17 cellular contexts compared by ENCODE assay signal in the genomic region with DNA sequence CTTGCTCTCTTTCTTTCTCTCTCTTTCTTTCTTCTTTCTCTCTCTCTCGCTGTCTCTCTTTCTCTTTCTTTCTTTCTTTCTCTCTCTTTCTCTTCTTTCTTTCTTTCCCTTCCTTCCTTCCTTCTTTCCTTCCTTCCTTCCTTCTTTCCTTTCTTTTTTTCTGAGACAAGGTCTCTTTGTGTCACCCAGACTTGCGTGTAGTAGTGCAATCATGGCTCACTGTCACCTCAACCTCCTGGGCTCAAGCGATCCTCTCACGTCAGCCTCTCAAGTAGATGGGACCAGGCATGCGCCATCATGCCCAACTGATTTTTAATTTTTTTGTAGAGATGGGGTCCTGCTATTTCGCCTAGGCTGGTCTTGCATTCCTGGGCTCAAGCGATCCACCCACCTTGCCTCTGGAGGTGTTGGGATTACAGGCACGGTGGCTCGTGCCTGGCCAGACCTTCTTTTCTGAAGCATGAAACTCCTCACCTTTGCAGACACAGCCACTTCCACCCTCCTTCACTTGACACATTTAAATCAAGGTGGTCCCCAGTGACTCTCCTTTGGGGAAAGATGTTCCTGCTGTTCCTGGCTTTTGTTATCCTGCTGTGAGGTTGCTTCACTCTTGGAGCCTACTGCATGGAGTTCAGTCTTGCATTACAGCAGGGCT. TPM values are rescaled to one million over a fixed set of nuclear protein-coding genes. Genes with fewer than 3 reads are reported as not detected.
"Had no signal": no experiment of that assay in that cellular context is flagged by ENCODE, and none has a peak within 500 bp of the region (broad histone marks: within the 10 kb centered on the region; RNA-seq: fewer than 3 reads in every experiment).

No MANE protein-coding gene starts in this region.

- H3K27ac ChIP-seq: brain microvascular endothelial cell, gastrocnemius medialis, heart right ventricle, SK-N-MC, testis, upper lobe of right lung had no signal

- ATAC-seq: gastrocnemius medialis, heart right ventricle, right cardiac atrium, T-cell, upper lobe of right lung had no signal

- H3K4me3 ChIP-seq: gastrocnemius medialis, heart right ventricle, SK-N-MC, testis, upper lobe of right lung had no signal

- H3K36me3 ChIP-seq: brain microvascular endothelial cell, gastrocnemius medialis, heart right ventricle, upper lobe of right lung had no signal

- H3K4me1 ChIP-seq: gastrocnemius medialis, heart right ventricle, testis, upper lobe of right lung had no signal

- H3K27me3 ChIP-seq: brain microvascular endothelial cell, testis had no signal

- H3K9me3 ChIP-seq: testis, upper lobe of right lung had no signal

- DNase-seq: activated CD4-positive, alpha-beta T cell treated with anti-CD3 and anti-CD28 coated beads, Interleukin-2, amount 50 U/mL, for 4 hours; activated CD4-positive, CD25-positive, alpha-beta regulatory T cell treated with anti-CD3 and anti-CD28 coated beads, Interleukin-2, amount 50 U/mL, for 72 hours; activated gamma-delta T cell treated with Interleukin-2 at 50 U/mL for 16 hours; activated T-cell treated with anti-CD3 and anti-CD28 coated beads, Interleukin-2, amount 50 U/mL, for 48 hours; brain microvascular endothelial cell; cerebellar nuclear complex; gastrocnemius medialis; heart right ventricle; mammary epithelial cell; naive B cell; right cardiac atrium; T-cell; T1000; testis; upper lobe of right lung had no signal

RNA-seq across cellular contexts. Expression of gene NKD1, which starts 26.8 kb away (rescaled TPM):
- total RNA-seq: epithelial cell of proximal tubule had no signal
